ENCODE assay signal across 8 cellular contexts in genomic region chr2:200107818-200108217, GRCh38.
"Had no signal": no experiment of that assay in that cellular context is flagged by ENCODE, and none has a peak within 500 bp of the region (broad histone marks: within the 10 kb centered on the region; RNA-seq: fewer than 3 reads in every experiment).

No MANE protein-coding gene starts in this region.

- DNase-seq: GDM1, GF-D8 had no signal

- ATAC-seq: GM12878 had no signal

- H3K4me3 ChIP-seq: GM12878 had no signal

- FAIRE-seq: G401.6, GM12878, GM12891, GM12892, GM18507, GM19239 had no signal
